In genomic region chr5:24444439-24444838, GRCh38 we compare ENCODE assay signal across 22 cellular contexts.
DNase-seq lines count a peak whose midpoint lies in the region; ATAC-seq, FAIRE-seq and TF ChIP-seq lines count a peak whose summit lies in the region.
"Had no signal": no experiment of that assay in that cellular context is flagged by ENCODE, and none has a peak within 500 bp of the region (broad histone marks: within the 10 kb centered on the region; RNA-seq: fewer than 3 reads in every experiment).

No MANE protein-coding gene starts in this region.

- no peak overlapping the region for H3K9ac ChIP-seq in SK-N-SH

- TF ChIP-seq RAD21 in SK-N-SH (IDR thresholded peaks at IDR 0.05; ENCODE audit: low read length), result no peak

- peak; percentile 20 for FAIRE-seq in H54 (lab: Jason Lieb, UNC)
- FAIRE-seq: G401.6, GM12892, H1 had no signal

- H3K4me1 ChIP-seq in SK-N-SH (ENCODE audit: control insufficient read depth in 1 of 2, insufficient read depth in 2 of 2, low read depth in 1 of 2, low read length in 1 of 2) (no peaks in the 10 kb centered on the region), esophagus squamous epithelium (no peaks in the 10 kb centered on the region)
- H3K4me1 ChIP-seq: Peyer's patch had no signal

- H3K4me3 ChIP-seq in SK-N-SH (ENCODE audit: low read depth in 2 of 2, low read length in 1 of 2) (no peak overlapping the region), esophagus squamous epithelium (no peak overlapping the region)
- H3K4me3 ChIP-seq: Peyer's patch had no signal

- H2AFZ ChIP-seq in SK-N-SH (ENCODE audit: low read depth), result 0 out of 2 replicates have a peak overlapping the region, but pooled peaks have one; percentile 3

- H3K27me3 ChIP-seq in SK-N-SH (ENCODE audit: insufficient read depth), result peaks cover 4% of the 10 kb centered on the region; the same call in 1 of the 2 replicates
- no peaks in the 10 kb centered on the region for H3K27me3 ChIP-seq in esophagus squamous epithelium
- H3K27me3 ChIP-seq: Peyer's patch had no signal

- CTCF ChIA-PET in SK-N-SH (lab: Yijun Ruan, JAX), result no interaction called here

- intact Hi-C loops in esophagus squamous epithelium (cut with DNase I), result no loop called here

- no peaks in the 10 kb centered on the region for H3K9me3 ChIP-seq in SK-N-SH
- H3K9me3 ChIP-seq in esophagus squamous epithelium, result no peaks in the 10 kb centered on the region
- H3K9me3 ChIP-seq: Peyer's patch had no signal

- ATAC-seq in SK-N-SH treated with all-trans-retinoic acid at 6 μM for 48 hours, result no peak
- ATAC-seq in HG02840 (IDR thresholded peaks at IDR 0.05; ENCODE audit: low FRiP score, unreplicated experiment), result no peak
- ATAC-seq: CD8-positive, alpha-beta T cell had no signal

- DNase-seq in SK-N-SH, result no peak
- no peak for DNase-seq in H54 (ENCODE audit: insufficient read length, low spot score)
- peak; percentile 43 for DNase-seq in NCI-H1694 treated with DMSO at 0.1 percent for 48 hours (lab: John Stamatoyannopoulos, UW)
- DNase-seq in cerebellum (ENCODE audit: low spot score), result peak; percentile 86
- DNase-seq in GM13977 (ENCODE audit: low spot score), result no peak
- no peak for DNase-seq in esophagus squamous epithelium (lab: John Stamatoyannopoulos, UW)
- DNase-seq: AML-193; Calu3; CD8-positive, alpha-beta T cell; DMS153; Kasumi-1; NCI-H1436 treated with DMSO at 0.1 percent for 48 hours; NCI-H2029 treated with DMSO at 0.1 percent for 48 hours; NCI-H2171 treated with DMSO at 0.1 percent for 48 hours; NCI-H748 treated with DMSO at 0.1 percent for 48 hours; Peyer's patch; T-helper 2 cell had no signal

- H3K79me2 ChIP-seq in SK-N-SH (ENCODE audit: insufficient read depth), result no peaks in the 10 kb centered on the region

- no peaks in the 10 kb centered on the region for H4K20me1 ChIP-seq in SK-N-SH (ENCODE audit: insufficient read depth)

- in situ Hi-C loops in GM13977 (cut with MboI; ENCODE audit: low pct_unique_long_range_greater_than_20kb, low sequenced_read_pairs, unreplicated experiment), result no loop called here

- H3K27ac ChIP-seq in SK-N-SH (ENCODE audit: low read depth in 2 of 2, low read length in 1 of 2), result no peak overlapping the region
- H3K27ac ChIP-seq in esophagus squamous epithelium, result no peak overlapping the region
- H3K27ac ChIP-seq: Peyer's patch had no signal

- no peak for TF ChIP-seq POLR2A in H54 (IDR thresholded peaks at IDR 0.05; ENCODE audit: low read depth, low read length)
- TF ChIP-seq POLR2A in esophagus squamous epithelium (IDR thresholded peaks at IDR 0.05), result no peak

- H3K36me3 ChIP-seq in SK-N-SH (replicated peaks in 1 of 2; ENCODE audit: control insufficient read depth in 1 of 2, insufficient read depth in 2 of 2, low read length in 1 of 2), result no peaks in the 10 kb centered on the region
- no peaks in the 10 kb centered on the region for H3K36me3 ChIP-seq in esophagus squamous epithelium
- H3K36me3 ChIP-seq: Peyer's patch had no signal

- no peak overlapping the region for H3K4me2 ChIP-seq in SK-N-SH

- TF ChIP-seq EP300 in SK-N-SH (IDR thresholded peaks at IDR 0.05; ENCODE audit: borderline replicate concordance in 1 of 2, low read depth in 1 of 2, low read length in 1 of 2), result no peak

- no peaks in the 10 kb centered on the region for H3F3A ChIP-seq in SK-N-SH (replicated peaks; ENCODE audit: insufficient read depth)

- POLR2A ChIA-PET in SK-N-SH (lab: Yijun Ruan, JAX), result no interaction called here

- WGBS in SK-N-SH (ENCODE audit: low lambda C conversion rate), result 16% methylated on average over 2 of the region's 2 CpGs
- 45 to 54% methylated on average over 2 of the region's 2 CpGs for WGBS in esophagus squamous epithelium, 2 donors

- no peak for TF ChIP-seq CTCF in SK-N-SH (IDR thresholded peaks at IDR 0.05)
- no peak for TF ChIP-seq CTCF in GM13977 (IDR thresholded peaks at IDR 0.05; ENCODE audit: extremely low read depth, insufficient read depth, missing control alignments)
- no peak for TF ChIP-seq CTCF in esophagus squamous epithelium (IDR thresholded peaks at IDR 0.05)

- H3K9me2 ChIP-seq in SK-N-SH, result no peaks in the 10 kb centered on the region

TF ChIP-seq in SK-N-SH, 30 proteins besides CTCF, POLR2A, EP300 and RAD21:
- TF ChIP-seq FOXJ3 (CRISPR knock-in tag; IDR thresholded peaks at IDR 0.05) (no peak), REST (IDR thresholded peaks at IDR 0.05; ENCODE audit: low read depth, low read length) (no peak), ELF1 (IDR thresholded peaks at IDR 0.05) (no peak), TEAD4 (IDR thresholded peaks at IDR 0.05; ENCODE audit: borderline replicate concordance, insufficient read depth) (no peak), RCOR1 (IDR thresholded peaks at IDR 0.05; ENCODE audit: low read length) (no peak)

TF ChIP-seq in SK-N-SH treated with all-trans-retinoic acid at 6 μM for 48 hours, 23 proteins besides CTCF, POLR2A, EP300 and RAD21:
- TF ChIP-seq POU6F1 (CRISPR knock-in tag; IDR thresholded peaks at IDR 0.05; ENCODE audit: borderline replicate concordance, low read depth), result no peak
- no peak for TF ChIP-seq TSHZ2 (CRISPR knock-in tag; IDR thresholded peaks at IDR 0.05)
- TF ChIP-seq BACH2 (CRISPR knock-in tag; IDR thresholded peaks at IDR 0.05; ENCODE audit: borderline replicate concordance), result no peak
- no peak for TF ChIP-seq GLIS3 (CRISPR knock-in tag; IDR thresholded peaks at IDR 0.05)
- no peak for TF ChIP-seq CSRNP3 (CRISPR knock-in tag; IDR thresholded peaks at IDR 0.05)
- TF ChIP-seq SNAI2 (CRISPR knock-in tag; IDR thresholded peaks at IDR 0.05), result no peak
- no peak for TF ChIP-seq ZNF565 (CRISPR knock-in tag; conservative IDR thresholded peaks at IDR 0.05; ENCODE audit: low read depth)
- no peak for TF ChIP-seq CREB5 (CRISPR knock-in tag; IDR thresholded peaks at IDR 0.05; ENCODE audit: low read depth)
- no peak for TF ChIP-seq TOX (CRISPR knock-in tag; IDR thresholded peaks at IDR 0.05; ENCODE audit: borderline replicate concordance)
- no peak for TF ChIP-seq OSR1 (CRISPR knock-in tag; IDR thresholded peaks at IDR 0.05)
- TF ChIP-seq PPARA (CRISPR knock-in tag; IDR thresholded peaks at IDR 0.05; ENCODE audit: borderline replicate concordance), result no peak
- no peak for TF ChIP-seq CSDC2 (CRISPR knock-in tag; IDR thresholded peaks at IDR 0.05)

Comparison
In these comparisons a context has a peak if more than half of its experiments do, and no peak if none do; other contexts are left out.
1. DNase-seq: peak in NCI-H1694 treated with DMSO at 0.1 percent for 48 hours (single experiment) and cerebellum (single experiment); none in SK-N-SH (single experiment), H54 (single experiment), GM13977 (single experiment) and esophagus squamous epithelium (single experiment).